8 cellular contexts compared by ENCODE assay signal in the genomic region with DNA sequence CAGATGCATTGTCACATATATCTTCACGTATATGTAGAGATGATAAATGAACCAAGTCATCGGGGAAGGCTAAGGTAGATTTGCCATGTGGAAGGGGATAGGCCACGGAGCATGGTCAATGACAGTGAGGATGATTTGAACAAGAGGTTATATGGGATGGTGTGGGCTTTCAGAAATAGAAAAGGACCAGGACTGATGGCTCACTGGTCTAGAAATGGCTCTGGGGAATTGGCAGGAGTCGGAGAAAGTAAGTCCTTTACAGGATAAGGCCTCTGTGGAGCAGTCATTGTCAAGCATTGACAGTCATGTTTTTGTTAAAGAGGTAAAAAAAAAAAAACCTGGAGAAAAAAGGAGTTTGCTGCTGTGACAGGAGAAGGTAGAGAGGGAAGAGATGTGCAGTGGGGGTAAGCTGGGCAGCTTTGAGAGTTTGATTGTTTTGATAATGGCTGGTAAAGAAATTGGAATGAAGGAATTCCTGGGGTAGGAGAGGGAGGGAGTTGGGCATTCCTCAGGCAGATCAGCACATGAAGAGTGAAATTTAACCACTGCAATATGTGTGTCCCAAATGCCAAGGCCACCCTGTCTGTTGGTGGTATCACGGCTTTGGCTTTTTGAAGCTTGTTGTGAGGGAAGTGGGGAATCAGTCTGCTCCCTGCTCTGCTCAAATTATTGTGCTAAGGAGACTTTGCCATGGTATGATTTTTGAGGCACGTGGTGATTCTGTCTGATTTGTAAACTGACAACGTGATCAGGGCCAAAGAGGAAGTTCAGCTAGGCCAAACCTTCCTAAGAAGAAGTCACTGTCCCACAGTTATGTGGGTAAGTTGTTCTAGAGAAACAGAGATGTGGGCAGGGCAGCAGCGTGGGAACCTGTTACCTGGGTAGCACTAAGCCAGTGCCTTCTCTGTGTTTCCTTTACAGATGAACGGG. TPM values are rescaled to one million over a fixed set of nuclear protein-coding genes. Genes with fewer than 3 reads are reported as not detected.
DNase-seq lines count a peak whose midpoint lies in the region; ATAC-seq lines count a peak whose summit lies in the region.

No MANE protein-coding gene starts in this region.

- H3K4me3 Mint-ChIP-seq in activated naive CD4-positive, alpha-beta T cell treated with anti-CD3 and anti-CD28 coated beads, Interleukin-2, amount 50 U/mL, for 24 hours: peak overlapping the region; percentile 82
- peak overlapping the region; percentile 25 to 51 for H3K4me3 Mint-ChIP-seq in stimulated activated naive CD8-positive, alpha-beta T cell treated with anti-CD3 and anti-CD28 coated beads, Interleukin-15, amount 100 ng/mL, for 72 hours

- DNase-seq in activated gamma-delta T cell treated with Interleukin-2 at 50 U/mL for 16 hours (peak; percentile 8), activated gamma-delta T cell (lab: John Stamatoyannopoulos, UW) (no peak), LHCN-M2 (ENCODE audit: low read depth) (peak; percentile 32), kidney tubule cell (ENCODE audit: low spot score) (peak; percentile 15), NCI-H1436 treated with DMSO at 0.1 percent for 48 hours (lab: John Stamatoyannopoulos, UW) (no peak), NCI-H748 (lab: John Stamatoyannopoulos, UW; ENCODE audit: unreplicated experiment) (no peak)
- no peak for DNase-seq in stimulated activated naive CD8-positive, alpha-beta T cell treated with anti-CD3 and anti-CD28 coated beads, Interleukin-15, amount 100 ng/mL, for 72 hours

- H3K9me3 Mint-ChIP-seq in activated naive CD4-positive, alpha-beta T cell treated with anti-CD3 and anti-CD28 coated beads, Interleukin-2, amount 50 U/mL, for 24 hours: no peaks in the 10 kb centered on the region
- no peaks in the 10 kb centered on the region for H3K9me3 Mint-ChIP-seq in stimulated activated naive CD8-positive, alpha-beta T cell treated with anti-CD3 and anti-CD28 coated beads, Interleukin-15, amount 100 ng/mL, for 72 hours

- peaks cover 9% of the 10 kb centered on the region for H3K36me3 Mint-ChIP-seq in activated naive CD4-positive, alpha-beta T cell treated with anti-CD3 and anti-CD28 coated beads, Interleukin-2, amount 50 U/mL, for 24 hours

- peak; percentile 72 for ATAC-seq in stimulated activated naive CD8-positive, alpha-beta T cell treated with anti-CD3 and anti-CD28 coated beads, Interleukin-15, amount 100 ng/mL, for 72 hours

- peaks cover 66% of the 10 kb centered on the region for H3K4me1 Mint-ChIP-seq in activated naive CD4-positive, alpha-beta T cell treated with anti-CD3 and anti-CD28 coated beads, Interleukin-2, amount 50 U/mL, for 24 hours
- peaks cover 28% of the 10 kb centered on the region for H3K4me1 Mint-ChIP-seq in stimulated activated naive CD8-positive, alpha-beta T cell treated with anti-CD3 and anti-CD28 coated beads, Interleukin-15, amount 100 ng/mL, for 72 hours

- H3K27me3 Mint-ChIP-seq in activated naive CD4-positive, alpha-beta T cell treated with anti-CD3 and anti-CD28 coated beads, Interleukin-2, amount 50 U/mL, for 24 hours: no peaks in the 10 kb centered on the region
- no peaks in the 10 kb centered on the region for H3K27me3 Mint-ChIP-seq in stimulated activated naive CD8-positive, alpha-beta T cell treated with anti-CD3 and anti-CD28 coated beads, Interleukin-15, amount 100 ng/mL, for 72 hours

- peak overlapping the region; percentile 92 for H3K27ac Mint-ChIP-seq in activated naive CD4-positive, alpha-beta T cell treated with anti-CD3 and anti-CD28 coated beads, Interleukin-2, amount 50 U/mL, for 24 hours
- peak overlapping the region; percentile 55 to 81 for H3K27ac Mint-ChIP-seq in stimulated activated naive CD8-positive, alpha-beta T cell treated with anti-CD3 and anti-CD28 coated beads, Interleukin-15, amount 100 ng/mL, for 72 hours

RNA-seq across cellular contexts. Expression of a gene that starts 26.0 kb away (rescaled TPM):
- 261 and 366 TPM in 2 replicates for total RNA-seq in LHCN-M2 (2014; rRNA removed)
- polyA plus RNA-seq in LHCN-M2 (2012): 153 TPM

Comparison
In these comparisons a context has a peak if more than half of its experiments do, and no peak if none do; other contexts are left out.
1. DNase-seq: peak in activated gamma-delta T cell treated with Interleukin-2 at 50 U/mL for 16 hours (single experiment), LHCN-M2 (single experiment) and kidney tubule cell (single experiment); none in activated gamma-delta T cell (single experiment), stimulated activated naive CD8-positive, alpha-beta T cell treated with anti-CD3 and anti-CD28 coated beads, Interleukin-15, amount 100 ng/mL, for 72 hours (0 of 2), NCI-H1436 treated with DMSO at 0.1 percent for 48 hours (single experiment) and NCI-H748 (single experiment).